ENCODE assay signal across 25 cellular contexts in the genomic region with DNA sequence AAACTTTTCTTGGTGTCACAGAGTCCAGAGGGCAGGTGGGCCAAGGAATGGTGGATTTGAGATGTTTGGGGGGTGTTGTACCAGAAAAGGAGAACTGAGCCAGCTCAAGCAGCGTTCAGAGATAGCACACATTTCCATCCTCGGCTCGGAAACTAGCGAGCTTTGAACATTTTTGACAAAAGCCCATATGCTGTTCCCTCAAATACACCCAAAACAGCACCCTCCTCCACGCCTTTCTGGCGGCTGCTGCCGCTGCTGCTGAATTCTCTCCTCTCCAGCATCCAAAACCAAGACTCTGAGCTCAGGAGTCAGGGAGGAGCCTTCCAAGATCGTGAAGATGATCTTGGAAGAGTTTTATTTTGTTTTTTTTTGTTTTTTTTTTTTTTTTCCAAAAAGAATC. TPM values are rescaled to one million over a fixed set of nuclear protein-coding genes. Genes with fewer than 3 reads are reported as not detected.
DNase-seq lines count a peak whose midpoint lies in the region; ATAC-seq and TF ChIP-seq lines count a peak whose summit lies in the region.
"Had no signal": no experiment of that assay in that cellular context is flagged by ENCODE, and none has a peak within 500 bp of the region (broad histone marks: within the 10 kb centered on the region; RNA-seq: fewer than 3 reads in every experiment).

No MANE protein-coding gene starts in this region.

- peaks cover 26% of the 10 kb centered on the region for H3K27me3 ChIP-seq in GM23338 (ENCODE audit: insufficient read depth)
- H3K27me3 ChIP-seq in NT2/D1 (ENCODE audit: insufficient read depth, insufficient read length), result peaks cover 35% of the 10 kb centered on the region
- H3K27me3 ChIP-seq in neuron (ENCODE audit: insufficient read depth, low read length), result peaks cover 28% of the 10 kb centered on the region
- H3K27me3 ChIP-seq: ovary had no signal

- H3K4me3 ChIP-seq in GM23338 (peak overlapping the region; percentile 92), NT2/D1 (ENCODE audit: insufficient read length, low read depth) (peak overlapping the region; percentile 71), neuron (ENCODE audit: low read length) (peak overlapping the region; percentile 51)
- H3K4me3 ChIP-seq: ovary, tibial artery had no signal

- peak; percentile 2 for DNase-seq in GM23338 (ENCODE audit: low spot score)
- DNase-seq in NT2/D1 (ENCODE audit: low read depth, low spot score), result no peak
- no peak for DNase-seq in glutamatergic neuron
- no peak for DNase-seq in HT-29 (ENCODE audit: low spot score)
- no peak for DNase-seq in MCF 10A (ENCODE audit: unreplicated experiment)
- DNase-seq in retina, result no peak
- DNase-seq in Kasumi-1 (lab: John Stamatoyannopoulos, UW), result no peak
- DNase-seq: activated CD8-positive, alpha-beta memory T cell treated with anti-CD3 and anti-CD28 coated beads, Interleukin-2, amount 50 U/mL, for 4 hours; aorta; CD4-positive, CD25-positive, alpha-beta regulatory T cell; GDM1; KG1; mesenchymal stem cell; ovary; stimulated activated CD4-positive, alpha-beta T cell treated with anti-CD3 and anti-CD28 coated beads, Interleukin-15, amount 100 ng/mL, for 24 hours; stimulated activated naive CD8-positive, alpha-beta T cell treated with anti-CD3 and anti-CD28 coated beads, Interleukin-15, amount 100 ng/mL, for 72 hours; tibial artery had no signal

- H3K79me2 ChIP-seq in GM23338 (replicated peaks; ENCODE audit: insufficient read depth), result no peaks in the 10 kb centered on the region

- no peaks in the 10 kb centered on the region for H3F3A ChIP-seq in GM23338 (replicated peaks; ENCODE audit: low read depth)

- H3K4me2 ChIP-seq in GM23338, result peak overlapping the region; percentile 99

- H3K4me1 Mint-ChIP-seq in GM23338 (peaks cover 30% of the 10 kb centered on the region), glutamatergic neuron (ENCODE audit: low read depth, unreplicated experiment) (peaks cover 23% of the 10 kb centered on the region), MCF 10A (ENCODE audit: insufficient read depth, unreplicated experiment) (no peaks in the 10 kb centered on the region)
- H3K4me1 Mint-ChIP-seq: CD4-positive, CD25-positive, alpha-beta regulatory T cell; stimulated activated naive CD8-positive, alpha-beta T cell treated with anti-CD3 and anti-CD28 coated beads, Interleukin-15, amount 100 ng/mL, for 72 hours had no signal

- H4K20me1 ChIP-seq in GM23338 (replicated peaks; ENCODE audit: insufficient read depth), result no peaks in the 10 kb centered on the region

- no peaks in the 10 kb centered on the region for H3K9me2 ChIP-seq in GM23338 (ENCODE audit: insufficient read depth)
- H3K9me2 ChIP-seq: SK-N-SH had no signal

- ATAC-seq in GM23338, result no peak
- ATAC-seq: activated naive CD4-positive, alpha-beta T cell treated with anti-CD3 and anti-CD28 coated beads, Interleukin-2, amount 50 U/mL, for 72 hours; left colon; stimulated activated naive CD8-positive, alpha-beta T cell treated with anti-CD3 and anti-CD28 coated beads, Interleukin-15, amount 100 ng/mL, for 72 hours had no signal

- H3K27ac ChIP-seq in GM23338 (ENCODE audit: low read depth), result no peak overlapping the region
- H3K27ac ChIP-seq: ovary, tibial artery had no signal

- H2AFZ ChIP-seq in GM23338, result peak overlapping the region; percentile 96; the same call in 1 of the 2 replicates
- no peak overlapping the region for H2AFZ ChIP-seq in neuron (ENCODE audit: low read depth, low read length)

- H3K27ac Mint-ChIP-seq in GM23338 (no peak overlapping the region), glutamatergic neuron (ENCODE audit: unreplicated experiment) (peak overlapping the region; percentile 98), MCF 10A (ENCODE audit: low read depth, unreplicated experiment) (no peak overlapping the region)
- H3K27ac Mint-ChIP-seq: activated naive CD4-positive, alpha-beta T cell treated with anti-CD3 and anti-CD28 coated beads, Interleukin-2, amount 50 U/mL, for 72 hours; activated T-helper 2 cell treated with anti-CD3 and anti-CD28 coated beads, Interferon-gamma antibody, Interleukin-2, Interleukin-4, amounts not matched to agents 10 μg/mL and 5 μg/mL and 100 μg/mL, durations not matched to agents 14 hours and 24 hours and 36 hours; CD4-positive, CD25-positive, alpha-beta regulatory T cell; dendritic cell treated with granulocyte-macrophage colony-stimulating factor and Interleukin-4, amounts not matched to agents 40 ng/mL and 50 ng/mL, for 4 days; stimulated activated naive CD8-positive, alpha-beta T cell treated with anti-CD3 and anti-CD28 coated beads, Interleukin-15, amount 100 ng/mL, for 72 hours had no signal

- H3K36me3 Mint-ChIP-seq in GM23338 (ENCODE audit: low read depth), result no peaks in the 10 kb centered on the region
- H3K36me3 Mint-ChIP-seq in glutamatergic neuron (ENCODE audit: unreplicated experiment), result no peaks in the 10 kb centered on the region
- no peaks in the 10 kb centered on the region for H3K36me3 Mint-ChIP-seq in MCF 10A (ENCODE audit: insufficient read depth, unreplicated experiment)
- H3K36me3 Mint-ChIP-seq: CD4-positive, CD25-positive, alpha-beta regulatory T cell had no signal

- peak overlapping the region; percentile 65 for H3K9ac ChIP-seq in NT2/D1 (ENCODE audit: insufficient read length, low read depth)
- H3K9ac ChIP-seq: SK-N-SH had no signal

- no peak for TF ChIP-seq CTCF in GM23338 (conservative IDR thresholded peaks at IDR 0.05; ENCODE audit: low read depth in 2 of 2)
- TF ChIP-seq CTCF in glutamatergic neuron (IDR thresholded peaks at IDR 0.05; ENCODE audit: partially characterized antibody, unreplicated experiment), result no peak
- TF ChIP-seq CTCF in MCF 10A (IDR thresholded peaks at IDR 0.05; ENCODE audit: unreplicated experiment), result no peak

- H3K27me3 Mint-ChIP-seq in GM23338 (ENCODE audit: insufficient read depth, low read depth, poor library complexity), result peaks cover 19% of the 10 kb centered on the region
- peaks cover 14% of the 10 kb centered on the region for H3K27me3 Mint-ChIP-seq in glutamatergic neuron (ENCODE audit: unreplicated experiment)
- no peaks in the 10 kb centered on the region for H3K27me3 Mint-ChIP-seq in MCF 10A (ENCODE audit: insufficient read depth, unreplicated experiment)

- H3K9me3 Mint-ChIP-seq in GM23338, result no peaks in the 10 kb centered on the region
- peaks cover 15% of the 10 kb centered on the region for H3K9me3 Mint-ChIP-seq in glutamatergic neuron (ENCODE audit: unreplicated experiment)
- H3K9me3 Mint-ChIP-seq in MCF 10A (ENCODE audit: unreplicated experiment), result peaks cover 40% of the 10 kb centered on the region
- H3K9me3 Mint-ChIP-seq: activated T-helper 2 cell treated with anti-CD3 and anti-CD28 coated beads, Interferon-gamma antibody, Interleukin-2, Interleukin-4, amounts not matched to agents 10 μg/mL and 5 μg/mL and 100 μg/mL, durations not matched to agents 14 hours and 24 hours and 36 hours; dendritic cell treated with granulocyte-macrophage colony-stimulating factor and Interleukin-4, amounts not matched to agents 40 ng/mL and 50 ng/mL, for 4 days; stimulated activated naive CD8-positive, alpha-beta T cell treated with anti-CD3 and anti-CD28 coated beads, Interleukin-15, amount 100 ng/mL, for 72 hours had no signal

- BruUV-seq in MCF 10A (replicated peaks; lab: Mats Ljungman, UMichigan), result no TSS peak

- intact Hi-C loops in MCF 10A (cut with micrococcal nuclease), result no loop called here

- no peaks in the 10 kb centered on the region for H3K9me3 ChIP-seq in NT2/D1 (ENCODE audit: insufficient read depth, low read length)
- H3K9me3 ChIP-seq in neuron (ENCODE audit: low read length), result no peaks in the 10 kb centered on the region
- H3K9me3 ChIP-seq: ovary, SK-N-SH, tibial artery had no signal

- H3K4me3 Mint-ChIP-seq in GM23338 (peak overlapping the region; percentile 89), glutamatergic neuron (ENCODE audit: unreplicated experiment) (peak overlapping the region; percentile 91), MCF 10A (ENCODE audit: unreplicated experiment) (no peak overlapping the region)
- H3K4me3 Mint-ChIP-seq: dendritic cell treated with granulocyte-macrophage colony-stimulating factor and Interleukin-4, amounts not matched to agents 40 ng/mL and 50 ng/mL, for 4 days; stimulated activated naive CD8-positive, alpha-beta T cell treated with anti-CD3 and anti-CD28 coated beads, Interleukin-15, amount 100 ng/mL, for 72 hours had no signal

- H3K4me1 ChIP-seq in GM23338 (ENCODE audit: insufficient read depth) (0 out of 2 replicates have a peak, but pooled peaks cover 3% of the 10 kb centered on the region), NT2/D1 (ENCODE audit: insufficient read depth, insufficient read length) (peaks cover 3% of the 10 kb centered on the region), neuron (ENCODE audit: insufficient read depth, low read length) (peaks cover 10% of the 10 kb centered on the region)

- POLR2A ChIA-PET in MCF 10A (lab: Yijun Ruan, JAX), result no interaction called here

- CTCF ChIA-PET in MCF 10A (lab: Yijun Ruan, JAX), result interaction anchor here (0.8 kb wide), 1 partner anchor 431 kb away, joined by 3 read pairs; no protein-coding TSS in a partner anchor

- H3K36me3 ChIP-seq in GM23338 (ENCODE audit: insufficient read depth) (no peaks in the 10 kb centered on the region), NT2/D1 (ENCODE audit: insufficient read depth, insufficient read length, low read length) (no peaks in the 10 kb centered on the region), neuron (ENCODE audit: insufficient read depth, low read length) (no peaks in the 10 kb centered on the region)
- H3K36me3 ChIP-seq: ovary, tibial artery had no signal

TF ChIP-seq in GM23338, 12 proteins besides CTCF, POLR2A, EP300 and RAD21 (continues in another document):
- TF ChIP-seq NANOG (IDR thresholded peaks at IDR 0.05; ENCODE audit: borderline replicate concordance), result no peak
- TF ChIP-seq, protein P1, sequence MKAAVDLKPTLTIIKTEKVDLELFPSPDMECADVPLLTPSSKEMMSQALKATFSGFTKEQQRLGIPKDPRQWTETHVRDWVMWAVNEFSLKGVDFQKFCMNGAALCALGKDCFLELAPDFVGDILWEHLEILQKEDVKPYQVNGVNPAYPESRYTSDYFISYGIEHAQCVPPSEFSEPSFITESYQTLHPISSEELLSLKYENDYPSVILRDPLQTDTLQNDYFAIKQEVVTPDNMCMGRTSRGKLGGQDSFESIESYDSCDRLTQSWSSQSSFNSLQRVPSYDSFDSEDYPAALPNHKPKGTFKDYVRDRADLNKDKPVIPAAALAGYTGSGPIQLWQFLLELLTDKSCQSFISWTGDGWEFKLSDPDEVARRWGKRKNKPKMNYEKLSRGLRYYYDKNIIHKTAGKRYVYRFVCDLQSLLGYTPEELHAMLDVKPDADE (IDR thresholded peaks at IDR 0.05), result no peak

RNA-seq across cellular contexts. Expression of a gene that starts 1.0 kb away (rescaled TPM):
- total RNA-seq in GM23338 (2014; rRNA removed; shearing (Covaris generic)), result 0.63 and 0.93 TPM in 2 replicates
- polyA plus RNA-seq in GM23338 (2016; fragmentation: Nextera tagmentation; extraction: Ambion mirVana), result 0.53 and 0.61 TPM in 2 replicates
- 183 TPM for total RNA-seq in glutamatergic neuron (ENCODE audit: unreplicated experiment)
- not detected in 2 replicates for total RNA-seq in HT-29 (2014; rRNA removed; shearing (Covaris generic))
- total RNA-seq in MCF 10A (2022), result not detected in 2 replicates
- total RNA-seq: activated naive CD4-positive, alpha-beta T cell treated with anti-CD3 and anti-CD28 coated beads, Interleukin-2, amount 50 U/mL, for 72 hours; activated T-helper 2 cell treated with anti-CD3 and anti-CD28 coated beads, Interferon-gamma antibody, Interleukin-2, Interleukin-4, amounts not matched to agents 10 μg/mL and 5 μg/mL and 100 μg/mL, durations not matched to agents 14 hours and 24 hours and 36 hours; CD4-positive, CD25-positive, alpha-beta regulatory T cell; endothelial cell of umbilical vein; left colon; myocyte had no signal
- polyA plus RNA-seq: CD4-positive, CD25-positive, alpha-beta regulatory T cell; endothelial cell of umbilical vein had no signal

Comparison
In these comparisons a context has a peak if more than half of its experiments do, and no peak if none do; other contexts are left out.
1. RNA of a gene that starts 1.0 kb away (total RNA-seq): 183 TPM in glutamatergic neuron (single experiment); 0.63 to 0.93 TPM in GM23338, not detected in HT-29 and not detected in MCF 10A; every median in the first group is over 10 times any median in the second.
2. Peak in every context shown above with its lines, with median percentiles within 50 percentile points of each other: H3K4me3 ChIP-seq.